24 cellular contexts compared by ENCODE assay signal in genomic region chr1:219582865-219583264, GRCh38. TPM values are rescaled to one million over a fixed set of nuclear protein-coding genes. Genes with fewer than 3 reads are reported as not detected.
DNase-seq lines count a peak whose midpoint lies in the region; ATAC-seq and TF ChIP-seq lines count a peak whose summit lies in the region.
"Had no signal": no experiment of that assay in that cellular context is flagged by ENCODE, and none has a peak within 500 bp of the region (broad histone marks: within the 10 kb centered on the region; RNA-seq: fewer than 3 reads in every experiment).

No MANE protein-coding gene starts in this region.

- H3K27ac Mint-ChIP-seq in chondrocyte (ENCODE audit: unreplicated experiment), result peak overlapping the region; percentile 75
- H3K27ac Mint-ChIP-seq: activated CD4-positive, alpha-beta T cell treated with anti-CD3 and anti-CD28 coated beads, Interleukin-2, amount 10 ng/mL, durations not matched to agents 24 days and 14 days; activated naive CD4-positive, alpha-beta T cell treated with anti-CD3 and anti-CD28 coated beads for 36 hours; CD4-positive, alpha-beta memory T cell; immature natural killer cell; stimulated activated naive CD8-positive, alpha-beta T cell treated with anti-CD3 and anti-CD28 coated beads, Interleukin-15, Interleukin-2, amounts not matched to agents 100 ng/mL and 50 ng/mL, for 24 hours had no signal

- TF ChIP-seq CTCF in chondrocyte (IDR thresholded peaks at IDR 0.05), result no peak

- in situ Hi-C loops in G401 (cut with HindIII; ENCODE audit: low sequenced_read_pairs), result no loop called here

- H3K36me3 Mint-ChIP-seq in chondrocyte (ENCODE audit: low read depth), result no peaks in the 10 kb centered on the region
- H3K36me3 Mint-ChIP-seq: CD4-positive, alpha-beta memory T cell; immature natural killer cell had no signal

- peaks cover 37% of the 10 kb centered on the region for H3K4me1 Mint-ChIP-seq in chondrocyte (ENCODE audit: low read depth)
- H3K4me1 Mint-ChIP-seq: immature natural killer cell had no signal

- H3K27me3 Mint-ChIP-seq in chondrocyte (ENCODE audit: low read depth), result no peaks in the 10 kb centered on the region
- H3K27me3 Mint-ChIP-seq: activated CD4-positive, alpha-beta T cell treated with anti-CD3 and anti-CD28 coated beads, Interleukin-2, amount 10 ng/mL, durations not matched to agents 24 days and 14 days had no signal

- ATAC-seq in GM18519 (IDR thresholded peaks at IDR 0.05; ENCODE audit: low FRiP score, unreplicated experiment) (peak; percentile 36), GM21717 (IDR thresholded peaks at IDR 0.05; ENCODE audit: unreplicated experiment) (peak; percentile 52), HG03520 (IDR thresholded peaks at IDR 0.05; ENCODE audit: unreplicated experiment) (peak; percentile 30), GM19035 (IDR thresholded peaks at IDR 0.05; ENCODE audit: unreplicated experiment) (no peak)
- ATAC-seq: activated T-cell treated with anti-CD3 and anti-CD28 coated beads, Interleukin-2, amount 50 U/mL, for 4 hours; psoas muscle had no signal

- peaks cover 9% of the 10 kb centered on the region for H3K9me3 Mint-ChIP-seq in chondrocyte (ENCODE audit: low read depth)
- H3K9me3 Mint-ChIP-seq: activated CD4-positive, alpha-beta T cell treated with anti-CD3 and anti-CD28 coated beads, Interleukin-2, amount 10 ng/mL, durations not matched to agents 24 days and 14 days had no signal

- DNase-seq in chondrocyte (ENCODE audit: low spot score) (no peak), SKM-1 treated with dmso at 0.1 percent for 144 hours (lab: John Stamatoyannopoulos, UW; ENCODE audit: unreplicated experiment) (no peak), G401 (ENCODE audit: low spot score) (no peak)
- DNase-seq: activated CD4-positive, alpha-beta T cell treated with anti-CD3 and anti-CD28 coated beads, Interleukin-2, amount 10 ng/mL, durations not matched to agents 24 days and 14 days; activated naive CD4-positive, alpha-beta T cell treated with anti-CD3 and anti-CD28 coated beads for 36 hours; activated T-cell treated with anti-CD3 and anti-CD28 coated beads, Interleukin-2, amount 50 U/mL, for 4 hours; CD4-positive, alpha-beta memory T cell; cortex of kidney; esophagus squamous epithelium; immature natural killer cell; left lung; mesendoderm; NCI-H1436; NCI-H510A treated with DMSO at 0.1 percent for 48 hours; psoas muscle; tibial artery had no signal

- H3K4me3 Mint-ChIP-seq in chondrocyte (ENCODE audit: unreplicated experiment), result no peak overlapping the region
- H3K4me3 Mint-ChIP-seq: activated CD4-positive, alpha-beta T cell treated with anti-CD3 and anti-CD28 coated beads, Interleukin-2, amount 10 ng/mL, durations not matched to agents 24 days and 14 days; activated naive CD4-positive, alpha-beta T cell treated with anti-CD3 and anti-CD28 coated beads for 36 hours; activated T-cell treated with anti-CD3 and anti-CD28 coated beads, Interleukin-2, amount 50 U/mL, for 4 hours; CD4-positive, alpha-beta memory T cell; immature natural killer cell; stimulated activated naive CD8-positive, alpha-beta T cell treated with anti-CD3 and anti-CD28 coated beads, Interleukin-15, Interleukin-2, amounts not matched to agents 100 ng/mL and 50 ng/mL, for 24 hours had no signal

RNA-seq across cellular contexts. Expression of gene ZC3H11B, which starts 30.0 kb away (rescaled TPM):
- 0.17 to 0.29 TPM (median 0.28 TPM) in 3 replicates for total RNA-seq in chondrocyte
- not detected in 2 replicates for total RNA-seq in G401 (2014; rRNA removed; shearing (Covaris generic))
- total RNA-seq: activated CD4-positive, alpha-beta T cell treated with anti-CD3 and anti-CD28 coated beads, Interleukin-2, amount 10 ng/mL, durations not matched to agents 24 days and 14 days; CD4-positive, alpha-beta memory T cell; esophagus squamous epithelium; frontal cortex; hepatocyte; HT1080 had no signal
